In genomic region chr2:190940451-190940850, GRCh38 we compare ENCODE assay signal across 26 cellular contexts. TPM values are rescaled to one million over a fixed set of nuclear protein-coding genes. Genes with fewer than 3 reads are reported as not detected.
DNase-seq lines count a peak whose midpoint lies in the region; ATAC-seq, FAIRE-seq and TF ChIP-seq lines count a peak whose summit lies in the region.
"Had no signal": no experiment of that assay in that cellular context is flagged by ENCODE, and none has a peak within 500 bp of the region (broad histone marks: within the 10 kb centered on the region; RNA-seq: fewer than 3 reads in every experiment).

No MANE protein-coding gene starts in this region.

- POLR2A ChIA-PET in T-cell (lab: Charles Lee) = interaction anchor here in 1 of 2 donors (0.6 kb wide), 1 partner anchor 25 kb away, joined by 3 read pairs; no protein-coding TSS in a partner anchor

- CTCF ChIA-PET in T-cell (lab: Charles Lee) = interaction anchor here in 1 of 2 donors (0.6 kb wide), 1 partner anchor 88 kb away, joined by 3 read pairs; no protein-coding TSS in a partner anchor

- TF ChIP-seq CTCF in choroid plexus epithelial cell (conservative IDR thresholded peaks at IDR 0.05; ENCODE audit: low read depth, low read length) = no peak
- no peak for TF ChIP-seq CTCF in stomach (IDR thresholded peaks at IDR 0.05)
- TF ChIP-seq CTCF in GM10266 (IDR thresholded peaks at IDR 0.05; ENCODE audit: control insufficient read depth, insufficient read depth, low read depth, missing control alignments) = no peak
- no peak for TF ChIP-seq CTCF in CD14-positive monocyte (IDR thresholded peaks at IDR 0.05)

- no peak for DNase-seq in T-cell
- DNase-seq in choroid plexus epithelial cell (ENCODE audit: low read depth) = peak; percentile 61
- DNase-seq in stomach = no peak
- no peak for DNase-seq in GM10266 (ENCODE audit: extremely low spot score)
- DNase-seq in activated naive CD4-positive, alpha-beta T cell (lab: John Stamatoyannopoulos, UW) = no peak
- no peak for DNase-seq in CD14-positive monocyte (ENCODE audit: low spot score)
- DNase-seq: activated CD4-positive, CD25-positive, alpha-beta regulatory T cell; activated gamma-delta T cell treated with Interleukin-2 at 50 U/mL for 16 hours; activated T-cell treated with anti-CD3 and anti-CD28 coated beads, Interleukin-2, amount 50 U/mL, for 4 hours; dorsolateral prefrontal cortex; glutamatergic neuron; HCEC 1CT; Karpas-422; NCI-H1436 treated with DMSO at 0.1 percent for 48 hours; NCI-H2107; NCI-H774; SJCRH30; substantia nigra; upper lobe of left lung had no signal

- H3K36me3 Mint-ChIP-seq in T-cell (peaks cover 3% of the 10 kb centered on the region), CD14-positive monocyte (peaks cover 6% of the 10 kb centered on the region in 2 donors)
- H3K36me3 Mint-ChIP-seq: brain had no signal

- H3K27me3 Mint-ChIP-seq in T-cell = no peaks in the 10 kb centered on the region
- no peaks in the 10 kb centered on the region for H3K27me3 Mint-ChIP-seq in CD14-positive monocyte (ENCODE audit: low read depth in 3 of 3)
- H3K27me3 Mint-ChIP-seq: brain had no signal

- WGBS in stomach, 5 donors = 19 to 42% (median 23%) methylated on average over 1 of the region's 1 CpG

- peaks cover 17 to 25% (median 21%) of the 10 kb centered on the region in 3 donors for H3K4me1 Mint-ChIP-seq in T-cell
- peaks cover 3% of the 10 kb centered on the region for H3K4me1 Mint-ChIP-seq in CD14-positive monocyte
- H3K4me1 Mint-ChIP-seq: stimulated activated effector memory CD8-positive, alpha-beta T cell treated with anti-CD3 and anti-CD28 coated beads, Interleukin-12 subunit alpha, Interleukin-12 subunit beta, amount 100 ng/mL, for 72 hours had no signal

- no peak for ATAC-seq in T-cell (replicated peaks in 1 of 4)
- ATAC-seq: activated T-cell treated with anti-CD3 and anti-CD28 coated beads, Interleukin-2, amount 50 U/mL, for 4 hours; stimulated activated effector memory CD8-positive, alpha-beta T cell treated with anti-CD3 and anti-CD28 coated beads, Interleukin-12 subunit alpha, Interleukin-12 subunit beta, amount 100 ng/mL, for 72 hours had no signal

- FAIRE-seq in islet of Langerhans (lab: Jason Lieb, UNC) = peak; percentile 5
- FAIRE-seq: keratinocyte had no signal

- no peak for TF ChIP-seq POLR2A in stomach (IDR thresholded peaks at IDR 0.05)

- TF ChIP-seq EP300 in stomach (IDR thresholded peaks at IDR 0.05) = no peak

- no peak overlapping the region for H3K4me3 ChIP-seq in choroid plexus epithelial cell (ENCODE audit: low read depth, low read length)
- H3K4me3 ChIP-seq in stomach = no peak overlapping the region
- H3K4me3 ChIP-seq: BLaER1 treated with 17β-estradiol and CSF1 and Interleukin-3, amounts not matched to agents 10 nM and 100 nM; dorsolateral prefrontal cortex; prostate gland; SJCRH30; upper lobe of left lung had no signal

- H3K36me3 ChIP-seq in stomach = no peaks in the 10 kb centered on the region
- H3K36me3 ChIP-seq: neutrophil, prostate gland, upper lobe of left lung had no signal

- no peaks in the 10 kb centered on the region for H3K9me3 Mint-ChIP-seq in T-cell
- no peaks in the 10 kb centered on the region for H3K9me3 Mint-ChIP-seq in CD14-positive monocyte
- H3K9me3 Mint-ChIP-seq: activated T-cell treated with anti-CD3 and anti-CD28 coated beads, Interleukin-2, amount 50 U/mL, for 4 hours; brain; stimulated activated effector memory CD8-positive, alpha-beta T cell treated with anti-CD3 and anti-CD28 coated beads, Interleukin-12 subunit alpha, Interleukin-12 subunit beta, amount 100 ng/mL, for 72 hours had no signal

- intact Hi-C loops in stomach (cut with DNase I; ENCODE audit: low total_unique reads) = no loop called here
- intact Hi-C loops in CD14-positive monocyte (cut with micrococcal nuclease) = no loop called here

- H3K27ac Mint-ChIP-seq in T-cell (peak overlapping the region; percentile 1 to 48), CD14-positive monocyte (no peak overlapping the region)
- H3K27ac Mint-ChIP-seq: stimulated activated effector memory CD8-positive, alpha-beta T cell treated with anti-CD3 and anti-CD28 coated beads, Interleukin-12 subunit alpha, Interleukin-12 subunit beta, amount 100 ng/mL, for 72 hours had no signal

- H3K27ac ChIP-seq in stomach = peak overlapping the region in 3 of 5 donors; percentile 5 to 40 (median 7)
- H3K27ac ChIP-seq: BLaER1 treated with 17β-estradiol and CSF1 and Interleukin-3, amounts not matched to agents 10 nM and 100 nM; dorsolateral prefrontal cortex; neutrophil; prostate gland; SJCRH30 had no signal

- H3K4me1 ChIP-seq in stomach = peaks cover 0 to 31% (median 18%) of the 10 kb centered on the region in 4 donors
- H3K4me1 ChIP-seq: prostate gland had no signal

- H3K9me3 ChIP-seq in stomach = no peaks in the 10 kb centered on the region
- H3K9me3 ChIP-seq: BLaER1 treated with 17β-estradiol and CSF1 and Interleukin-3, amounts not matched to agents 10 nM and 100 nM; neutrophil; prostate gland; SJCRH30; upper lobe of left lung had no signal

- H3K4me3 Mint-ChIP-seq in T-cell (no peak overlapping the region), CD14-positive monocyte (no peak overlapping the region)
- H3K4me3 Mint-ChIP-seq: activated T-cell treated with anti-CD3 and anti-CD28 coated beads, Interleukin-2, amount 50 U/mL, for 4 hours; stimulated activated effector memory CD8-positive, alpha-beta T cell treated with anti-CD3 and anti-CD28 coated beads, Interleukin-12 subunit alpha, Interleukin-12 subunit beta, amount 100 ng/mL, for 72 hours had no signal

- no peaks in the 10 kb centered on the region for H3K27me3 ChIP-seq in stomach
- H3K27me3 ChIP-seq: BLaER1 treated with 17β-estradiol and CSF1 and Interleukin-3, amounts not matched to agents 10 nM and 100 nM; dorsolateral prefrontal cortex; neutrophil; SJCRH30; upper lobe of left lung had no signal

RNA-seq across cellular contexts. Expression of gene GLS, which starts 59.8 kb away (rescaled TPM):
- total RNA-seq in T-cell (100 to 1,000 TPM; 192 to 233 (median 209) TPM), stomach (100 to 1,000 TPM; 106 to 353 (median 140) TPM)
- polyA plus RNA-seq in stomach (10 to 100 TPM in 2 of 3 donors, 1 to 10 TPM in 1; 9.6 to 13.2 (median 10.8) TPM), CD14-positive monocyte (1 to 10 TPM; 6.0 to 9.0 TPM)

Comparison
In these comparisons a context has a peak if more than half of its experiments do, and no peak if none do; other contexts are left out.
1. H3K27ac Mint-ChIP-seq: peak in T-cell (2 of 2); none in CD14-positive monocyte (0 of 7).